11 cellular contexts compared by ENCODE assay signal in the genomic region with DNA sequence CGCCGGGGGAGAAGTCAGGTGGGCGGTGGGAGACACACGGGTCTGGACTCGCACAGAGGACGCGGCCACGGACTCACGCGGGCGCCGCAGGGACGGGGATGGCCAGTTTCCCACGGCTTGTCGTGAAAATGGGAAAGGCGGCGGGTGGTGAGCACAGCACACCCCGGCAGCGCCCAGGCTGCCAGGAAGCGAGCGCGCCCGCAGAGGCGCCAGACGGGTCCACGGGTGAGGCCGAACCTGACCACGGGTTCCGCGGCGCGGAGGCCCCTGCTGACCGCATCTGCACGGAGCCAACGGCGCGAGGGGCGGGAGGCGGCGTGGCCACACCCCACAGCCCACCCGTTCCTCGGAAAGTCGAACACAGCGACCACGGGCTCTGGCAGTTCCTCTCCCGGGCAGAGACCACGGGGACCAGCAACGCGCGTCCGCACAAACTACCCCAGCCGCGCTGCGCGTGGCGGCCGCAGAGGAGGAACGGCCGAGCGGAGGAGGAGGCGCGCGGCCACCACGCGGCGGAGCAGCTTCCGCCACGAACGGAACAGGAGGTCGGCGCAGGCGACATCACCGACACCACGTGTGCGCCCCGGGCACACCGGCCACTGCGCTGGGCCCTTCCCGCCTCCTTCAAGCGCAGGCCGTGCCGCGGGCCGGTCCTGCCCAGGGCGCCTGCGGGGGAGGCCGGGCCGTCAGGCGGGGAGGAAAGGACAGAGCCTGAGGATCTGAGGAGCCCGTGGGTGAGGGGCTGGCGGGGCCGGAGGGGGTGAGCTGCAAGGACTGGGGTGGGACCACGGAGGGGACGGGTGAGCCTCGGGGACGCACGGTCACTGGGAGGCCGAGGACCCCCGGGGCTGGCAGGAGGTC. TPM values are rescaled to one million over a fixed set of nuclear protein-coding genes. Genes with fewer than 3 reads are reported as not detected.
A peak's percentile ranks its signal among the peaks of the same experiment; 100 is the strongest.
DNase-seq lines count a peak whose midpoint lies in the region; ATAC-seq, FAIRE-seq and TF ChIP-seq lines count a peak whose summit lies in the region.
"Had no signal": no experiment of that assay in that cellular context is flagged by ENCODE, and none has a peak within 500 bp of the region (broad histone marks: within the 10 kb centered on the region; RNA-seq: fewer than 3 reads in every experiment).

No MANE protein-coding gene starts in this region.

- no peaks in the 10 kb centered on the region for H3K9me3 ChIP-seq in astrocyte (ENCODE audit: insufficient read depth, low read depth, low read length)
- H3K9me3 ChIP-seq in HepG2 (ENCODE audit: low read length), result no peaks in the 10 kb centered on the region
- no peaks in the 10 kb centered on the region for H3K9me3 ChIP-seq in tibial nerve

- peak; percentile 35 for DNase-seq in activated naive CD4-positive, alpha-beta T cell treated with anti-CD3 and anti-CD28 coated beads, Interleukin-2, amount 10 ng/mL, durations not matched to agents 7 days and 5 days
- no peak for DNase-seq in activated naive CD4-positive, alpha-beta T cell treated with Interleukin-2 at 50 U/mL for 16 hours
- no peak for DNase-seq in astrocyte (ENCODE audit: low read depth)
- no peak for DNase-seq in HepG2 (ENCODE audit: low spot score)
- DNase-seq in tibial nerve (ENCODE audit: low spot score in 2 of 2), result no peak
- DNase-seq in NAMALWA (ENCODE audit: low spot score), result no peak
- no peak for DNase-seq in kidney glomerular epithelial cell (lab: John Stamatoyannopoulos, UW)
- DNase-seq: activated gamma-delta T cell treated with Interleukin-2 at 50 U/mL for 16 hours had no signal

- BruUV-seq in HepG2 (replicated peaks; lab: Mats Ljungman, UMichigan), result no TSS peak

- H3K4me3 ChIP-seq in astrocyte (ENCODE audit: insufficient read depth, low read depth, low read length) (no peak overlapping the region), HepG2 (replicated peaks in 1 of 3; ENCODE audit: insufficient read depth in 1 of 3, low read depth in 2 of 3, low read length in 3 of 3) (no peak overlapping the region), tibial nerve (peak overlapping the region in 3 of 4 donors; percentile 16 to 33 (median 24))
- H3K4me3 ChIP-seq: SK-N-MC had no signal

- H3K9me3 Mint-ChIP-seq in activated naive CD4-positive, alpha-beta T cell treated with anti-CD3 and anti-CD28 coated beads, Interleukin-2, amount 10 ng/mL, durations not matched to agents 7 days and 5 days, result no peaks in the 10 kb centered on the region
- no peaks in the 10 kb centered on the region for H3K9me3 Mint-ChIP-seq in astrocyte (ENCODE audit: unreplicated experiment)

- H3K27me3 ChIP-seq in astrocyte (ENCODE audit: insufficient read depth, low read length) (no peaks in the 10 kb centered on the region), HepG2 (ENCODE audit: control insufficient read depth in 1 of 2, insufficient read depth in 2 of 2, low read length in 2 of 2) (no peaks in the 10 kb centered on the region; a peak in 1 of 5 replicates), tibial nerve (no peaks in the 10 kb centered on the region)

- H3K9ac ChIP-seq in astrocyte (ENCODE audit: low read length) (no peak overlapping the region), HepG2 (ENCODE audit: insufficient read depth, low read depth, low read length) (no peak overlapping the region)

- in situ Hi-C loops in HepG2 (cut with HindIII; ENCODE audit: extremely low pct_ligation_motif_present, low pct_unique_long_range_greater_than_20kb), result no loop called here

- H3K36me3 Mint-ChIP-seq in activated naive CD4-positive, alpha-beta T cell treated with anti-CD3 and anti-CD28 coated beads, Interleukin-2, amount 10 ng/mL, durations not matched to agents 7 days and 5 days, result peaks cover 4% of the 10 kb centered on the region
- no peaks in the 10 kb centered on the region for H3K36me3 Mint-ChIP-seq in astrocyte (ENCODE audit: low read depth, unreplicated experiment)

- no peaks in the 10 kb centered on the region for H3K27me3 Mint-ChIP-seq in activated naive CD4-positive, alpha-beta T cell treated with anti-CD3 and anti-CD28 coated beads, Interleukin-2, amount 10 ng/mL, durations not matched to agents 7 days and 5 days
- H3K27me3 Mint-ChIP-seq in astrocyte (ENCODE audit: low read depth, unreplicated experiment), result no peaks in the 10 kb centered on the region
- H3K27me3 Mint-ChIP-seq: progenitor cell of endocrine pancreas had no signal

- CTCF ChIA-PET in activated naive CD4-positive, alpha-beta T cell treated with anti-CD3 and anti-CD28 coated beads, Interleukin-2, amount 10 ng/mL, durations not matched to agents 7 days and 5 days (lab: Charles Lee), result no interaction called here
- CTCF ChIA-PET in HepG2 (lab: Yijun Ruan, JAX; ENCODE audit: low intra/inter-chr PET ratio, low total read pairs), result no interaction called here

- TF ChIP-seq CTCF in astrocyte (IDR thresholded peaks at IDR 0.05; ENCODE audit: insufficient read depth, low read depth, low read length) (no peak), HepG2 (CRISPR knock-in tag; IDR thresholded peaks at IDR 0.05) (no peak), tibial nerve (IDR thresholded peaks at IDR 0.05) (no peak)

- intact Hi-C loops in HepG2 (cut with micrococcal nuclease; ENCODE audit: unreplicated experiment), result no loop called here

- no peak for TF ChIP-seq RAD21 in HepG2 (CRISPR knock-in tag; IDR thresholded peaks at IDR 0.05)

- FAIRE-seq in astrocyte (lab: Jason Lieb, UNC) (no peak), HepG2 (lab: Jason Lieb, UNC) (no peak)

- H3K4me2 ChIP-seq in astrocyte (ENCODE audit: low read length), result peak overlapping the region; percentile 22
- no peak overlapping the region for H3K4me2 ChIP-seq in HepG2 (ENCODE audit: low read depth, low read length)

- peak overlapping the region; percentile 68 for H3K4me3 Mint-ChIP-seq in activated naive CD4-positive, alpha-beta T cell treated with anti-CD3 and anti-CD28 coated beads, Interleukin-2, amount 10 ng/mL, durations not matched to agents 7 days and 5 days
- H3K4me3 Mint-ChIP-seq in astrocyte (ENCODE audit: unreplicated experiment), result no peak overlapping the region

- POLR2A ChIA-PET in HepG2 (lab: Yijun Ruan, JAX), result no interaction called here

- H3K27ac ChIP-seq in astrocyte (ENCODE audit: low read depth, low read length) (no peak overlapping the region), HepG2 (ENCODE audit: extremely low read length, insufficient read depth, low read length) (no peak overlapping the region), tibial nerve (peak overlapping the region in 1 of 4 donors; percentile 4)
- H3K27ac ChIP-seq: SK-N-MC had no signal

- peaks cover 23% of the 10 kb centered on the region for H3K79me2 ChIP-seq in astrocyte (ENCODE audit: insufficient read depth, low read length)
- peaks cover 15% of the 10 kb centered on the region for H3K79me2 ChIP-seq in HepG2 (ENCODE audit: insufficient read depth, low read length)

- TF ChIP-seq POLR2A in HepG2 (IDR thresholded peaks at IDR 0.05; ENCODE audit: insufficient read depth in 1 of 2, low read depth in 2 of 2, low read length in 2 of 2) (no peak), tibial nerve (IDR thresholded peaks at IDR 0.05) (no peak)

- H3K4me1 ChIP-seq in astrocyte (ENCODE audit: insufficient read depth, low read length) (peaks cover 15% of the 10 kb centered on the region), HepG2 (ENCODE audit: insufficient read depth, low read length) (peaks cover 13% of the 10 kb centered on the region), tibial nerve (peaks cover 0 to 19% (median 10%) of the 10 kb centered on the region in 4 donors)

- ATAC-seq in HepG2 (no peak), HG03135 (IDR thresholded peaks at IDR 0.05; ENCODE audit: unreplicated experiment) (no peak)

- H2AFZ ChIP-seq in astrocyte (ENCODE audit: low read depth, low read length) (no peak overlapping the region), HepG2 (ENCODE audit: low read length) (no peak overlapping the region)

- TF ChIP-seq EP300 in HepG2 (IDR thresholded peaks at IDR 0.05; ENCODE audit: low read depth in 2 of 2, low read length in 2 of 2) (no peak), HepG2 (CRISPR knock-in tag; IDR thresholded peaks at IDR 0.05; ENCODE audit: borderline replicate concordance) (no peak), tibial nerve (IDR thresholded peaks at IDR 0.05) (no peak)

- H4K20me1 ChIP-seq in astrocyte (ENCODE audit: insufficient read depth, low read length) (peaks cover 6% of the 10 kb centered on the region), HepG2 (ENCODE audit: insufficient read depth, low read length) (no peaks in the 10 kb centered on the region)

- WGBS in HepG2 (ENCODE audit: low lambda C conversion rate), result 97% methylated on average over 96 of the region's 99 CpGs
- 85 to 92% methylated on average over 69 to 99 of the region's 99 CpGs for WGBS in tibial nerve, 2 donors

- peaks cover 19% of the 10 kb centered on the region for H3K4me1 Mint-ChIP-seq in activated naive CD4-positive, alpha-beta T cell treated with anti-CD3 and anti-CD28 coated beads, Interleukin-2, amount 10 ng/mL, durations not matched to agents 7 days and 5 days
- peaks cover 9% of the 10 kb centered on the region for H3K4me1 Mint-ChIP-seq in astrocyte (ENCODE audit: low read depth, unreplicated experiment)

- no peaks in the 10 kb centered on the region for H3K36me3 ChIP-seq in astrocyte (ENCODE audit: insufficient read depth, low read length)
- H3K36me3 ChIP-seq in HepG2 (replicated peaks in 1 of 2; ENCODE audit: control insufficient read depth in 1 of 2, insufficient read depth in 2 of 2, low read length in 2 of 2), result no peaks in the 10 kb centered on the region
- H3K36me3 ChIP-seq in tibial nerve, result peaks cover 0 to 18% (median 0%) of the 10 kb centered on the region in 3 donors

- no peak overlapping the region for H3K27ac Mint-ChIP-seq in activated naive CD4-positive, alpha-beta T cell treated with anti-CD3 and anti-CD28 coated beads, Interleukin-2, amount 10 ng/mL, durations not matched to agents 7 days and 5 days
- no peak overlapping the region for H3K27ac Mint-ChIP-seq in astrocyte (ENCODE audit: unreplicated experiment)
- H3K27ac Mint-ChIP-seq: progenitor cell of endocrine pancreas had no signal

RNA-seq across cellular contexts. Expression of a gene that starts 5.6 kb away (rescaled TPM):
- total RNA-seq in astrocyte (8.5 and 9.4 TPM in 2 replicates), HepG2 (2016; rRNA removed; fragmentation: Illumina TruSeq; extraction: Trizol) (1.3 and 2.7 TPM in 2 replicates), tibial nerve (10 to 100 TPM; 27.6 to 99.9 (median 55.2) TPM)
- 1.1 and 1.7 TPM in 2 replicates for total RNA-seq in HepG2 (2016; cell fraction: cytosol; rRNA removed; fragmentation: Illumina TruSeq; extraction: Trizol; ENCODE audit: low read depth)
- total RNA-seq in HepG2 (2016; cell fraction: insoluble cytoplasmic fraction; rRNA removed; fragmentation: Illumina TruSeq; extraction: Trizol), result 1.3 and 3.1 TPM in 2 replicates
- total RNA-seq in HepG2 (2016; cell fraction: membrane; rRNA removed; fragmentation: Illumina TruSeq; extraction: Trizol), result 1.6 and 2.4 TPM in 2 replicates
- 3.0 and 3.1 TPM in 2 replicates for total RNA-seq in HepG2 (2016; cell fraction: nucleus; rRNA removed; fragmentation: Illumina TruSeq; extraction: Trizol)
- polyA plus RNA-seq in HepG2 (2011; rRNA removed), result 4.8 and 9.1 TPM in 2 replicates
- 1.6 and 3.2 TPM in 2 replicates for polyA plus RNA-seq in HepG2 (2011; cell fraction: cytosol; rRNA removed)
- 82.5 and 82.6 TPM in 2 replicates for polyA plus RNA-seq in HepG2 (2011; cell fraction: nucleus; rRNA removed)
- 4.7 and 9.6 TPM in 2 replicates for polyA plus RNA-seq in HepG2 (2012)
- polyA plus RNA-seq in HepG2 (2016; cell fraction: cytosol; fragmentation: Illumina TruSeq; extraction: Trizol; ENCODE audit: low read depth), result 3.8 and 4.6 TPM in 2 replicates
- polyA plus RNA-seq in HepG2 (2016; cell fraction: insoluble cytoplasmic fraction; fragmentation: Illumina TruSeq; extraction: Trizol; ENCODE audit: low read depth), result 2.3 and 2.8 TPM in 2 replicates
- 5.3 and 6.7 TPM in 2 replicates for polyA plus RNA-seq in HepG2 (2016; cell fraction: membrane; fragmentation: Illumina TruSeq; extraction: Trizol; ENCODE audit: low read depth)
- 8.9 and 9.7 TPM in 2 replicates for polyA plus RNA-seq in HepG2 (2016; cell fraction: nucleus; fragmentation: Illumina TruSeq; extraction: Trizol; ENCODE audit: insufficient read depth, low read depth)
- 3.4 and 4.2 TPM in 2 replicates for polyA minus RNA-seq in HepG2 (2011; rRNA and poly(A)+ RNA removed; ENCODE audit: low replicate concordance)
- 0.62 and 2.6 TPM in 2 replicates for polyA minus RNA-seq in HepG2 (2011; cell fraction: cytosol; rRNA and poly(A)+ RNA removed)
- 6.6 and 9.0 TPM in 2 replicates for polyA minus RNA-seq in HepG2 (2011; cell fraction: nucleus; rRNA and poly(A)+ RNA removed)

RNA-seq across cellular contexts. Expression of a gene that starts 5.8 kb away (rescaled TPM):
- total RNA-seq in astrocyte, result 0.50 and 0.84 TPM in 2 replicates
- 0.63 and 1.2 TPM in 2 replicates for total RNA-seq in HepG2 (2016; rRNA removed; fragmentation: Illumina TruSeq; extraction: Trizol)
- total RNA-seq in HepG2 (2016; cell fraction: cytosol; rRNA removed; fragmentation: Illumina TruSeq; extraction: Trizol; ENCODE audit: low read depth), result 0.81 and 1.1 TPM in 2 replicates
- total RNA-seq in HepG2 (2016; cell fraction: insoluble cytoplasmic fraction; rRNA removed; fragmentation: Illumina TruSeq; extraction: Trizol), result 0.82 and 1.9 TPM in 2 replicates
- total RNA-seq in HepG2 (2016; cell fraction: membrane; rRNA removed; fragmentation: Illumina TruSeq; extraction: Trizol), result 0.46 and 1.00 TPM in 2 replicates
- 1.6 and 2.0 TPM in 2 replicates for total RNA-seq in HepG2 (2016; cell fraction: nucleus; rRNA removed; fragmentation: Illumina TruSeq; extraction: Trizol)
- 0.78 and 2.1 TPM in 2 replicates for polyA plus RNA-seq in HepG2 (2011; rRNA removed)
- 0.53 and 1.0 TPM in 2 replicates for polyA plus RNA-seq in HepG2 (2011; cell fraction: cytosol; rRNA removed)
- 17.1 and 17.5 TPM in 2 replicates for polyA plus RNA-seq in HepG2 (2011; cell fraction: nucleus; rRNA removed)
- 0.76 and 1.0 TPM in 2 replicates for polyA plus RNA-seq in HepG2 (2012)
- 0.60 and 0.67 TPM in 2 replicates for polyA plus RNA-seq in HepG2 (2016; cell fraction: cytosol; fragmentation: Illumina TruSeq; extraction: Trizol; ENCODE audit: low read depth)
- 0.39 and 0.46 TPM in 2 replicates for polyA plus RNA-seq in HepG2 (2016; cell fraction: insoluble cytoplasmic fraction; fragmentation: Illumina TruSeq; extraction: Trizol; ENCODE audit: low read depth)
- 0.44 and 0.56 TPM in 2 replicates for polyA plus RNA-seq in HepG2 (2016; cell fraction: membrane; fragmentation: Illumina TruSeq; extraction: Trizol; ENCODE audit: low read depth)
- polyA plus RNA-seq in HepG2 (2016; cell fraction: nucleus; fragmentation: Illumina TruSeq; extraction: Trizol; ENCODE audit: insufficient read depth, low read depth), result 3.7 and 3.8 TPM in 2 replicates
- 0.44 and 0.61 TPM in 2 replicates for polyA minus RNA-seq in HepG2 (2011; rRNA and poly(A)+ RNA removed; ENCODE audit: low replicate concordance)
- polyA minus RNA-seq in HepG2 (2011; cell fraction: cytosol; rRNA and poly(A)+ RNA removed), result 0.44 TPM in 1 of 2 replicates, not detected in the other
- 1.8 and 3.4 TPM in 2 replicates for polyA minus RNA-seq in HepG2 (2011; cell fraction: nucleus; rRNA and poly(A)+ RNA removed)
- 10 to 100 TPM in 2 of 4 donors, 1 to 10 TPM in 2; 6.3 to 11.4 (median 10.1) TPM for total RNA-seq in tibial nerve

RNA-seq across cellular contexts. Expression of a gene that starts 23.8 kb away (rescaled TPM):
- 0.11 TPM in 1 of 2 replicates, not detected in the other for total RNA-seq in astrocyte
- 0.21 and 0.44 TPM in 2 replicates for total RNA-seq in HepG2 (2016; rRNA removed; fragmentation: Illumina TruSeq; extraction: Trizol)
- total RNA-seq in HepG2 (2016; cell fraction: cytosol; rRNA removed; fragmentation: Illumina TruSeq; extraction: Trizol; ENCODE audit: low read depth), result 0.09 and 0.20 TPM in 2 replicates
- 0.33 and 0.43 TPM in 2 replicates for total RNA-seq in HepG2 (2016; cell fraction: insoluble cytoplasmic fraction; rRNA removed; fragmentation: Illumina TruSeq; extraction: Trizol)
- 0.21 and 0.37 TPM in 2 replicates for total RNA-seq in HepG2 (2016; cell fraction: membrane; rRNA removed; fragmentation: Illumina TruSeq; extraction: Trizol)
- 0.28 and 0.34 TPM in 2 replicates for total RNA-seq in HepG2 (2016; cell fraction: nucleus; rRNA removed; fragmentation: Illumina TruSeq; extraction: Trizol)
- polyA plus RNA-seq in HepG2 (2011; rRNA removed), result 0.26 and 0.38 TPM in 2 replicates
- 0.21 and 0.30 TPM in 2 replicates for polyA plus RNA-seq in HepG2 (2011; cell fraction: cytosol; rRNA removed)
- polyA plus RNA-seq in HepG2 (2011; cell fraction: nucleus; rRNA removed), result 3.0 and 3.2 TPM in 2 replicates
- polyA plus RNA-seq in HepG2 (2012), result 0.35 and 0.44 TPM in 2 replicates
- polyA plus RNA-seq in HepG2 (2016; cell fraction: cytosol; fragmentation: Illumina TruSeq; extraction: Trizol; ENCODE audit: low read depth), result 0.05 and 0.14 TPM in 2 replicates
- polyA plus RNA-seq in HepG2 (2016; cell fraction: insoluble cytoplasmic fraction; fragmentation: Illumina TruSeq; extraction: Trizol; ENCODE audit: low read depth), result 0.25 TPM in 1 of 2 replicates, not detected in the other
- 0.08 and 0.15 TPM in 2 replicates for polyA plus RNA-seq in HepG2 (2016; cell fraction: membrane; fragmentation: Illumina TruSeq; extraction: Trizol; ENCODE audit: low read depth)
- 0.79 and 0.97 TPM in 2 replicates for polyA plus RNA-seq in HepG2 (2016; cell fraction: nucleus; fragmentation: Illumina TruSeq; extraction: Trizol; ENCODE audit: insufficient read depth, low read depth)
- 0.26 TPM in 1 of 2 replicates, not detected in the other for polyA minus RNA-seq in HepG2 (2011; rRNA and poly(A)+ RNA removed; ENCODE audit: low replicate concordance)
- not detected in 2 replicates for polyA minus RNA-seq in HepG2 (2011; cell fraction: cytosol; rRNA and poly(A)+ RNA removed)
- polyA minus RNA-seq in HepG2 (2011; cell fraction: nucleus; rRNA and poly(A)+ RNA removed), result 0.26 and 0.37 TPM in 2 replicates
- not detected for total RNA-seq in tibial nerve

RNA-seq across cellular contexts. Expression of a gene that starts 41.7 kb away (rescaled TPM):
- 48.8 and 50.5 TPM in 2 replicates for total RNA-seq in astrocyte
- total RNA-seq in HepG2 (2016; rRNA removed; fragmentation: Illumina TruSeq; extraction: Trizol), result 38.3 and 44.3 TPM in 2 replicates
- total RNA-seq in HepG2 (2016; cell fraction: cytosol; rRNA removed; fragmentation: Illumina TruSeq; extraction: Trizol; ENCODE audit: low read depth), result 35.6 and 45.0 TPM in 2 replicates
- total RNA-seq in HepG2 (2016; cell fraction: insoluble cytoplasmic fraction; rRNA removed; fragmentation: Illumina TruSeq; extraction: Trizol), result 31.9 and 43.2 TPM in 2 replicates
- 88.7 and 95.2 TPM in 2 replicates for total RNA-seq in HepG2 (2016; cell fraction: membrane; rRNA removed; fragmentation: Illumina TruSeq; extraction: Trizol)
- total RNA-seq in HepG2 (2016; cell fraction: nucleus; rRNA removed; fragmentation: Illumina TruSeq; extraction: Trizol), result 47.8 and 56.5 TPM in 2 replicates
- polyA plus RNA-seq in HepG2 (2011; rRNA removed), result 183 and 271 TPM in 2 replicates
- polyA plus RNA-seq in HepG2 (2011; cell fraction: cytosol; rRNA removed), result 147 and 184 TPM in 2 replicates
- 1,153 and 1,227 TPM in 2 replicates for polyA plus RNA-seq in HepG2 (2011; cell fraction: nucleus; rRNA removed)
- 143 and 184 TPM in 2 replicates for polyA plus RNA-seq in HepG2 (2012)
- polyA plus RNA-seq in HepG2 (2016; cell fraction: cytosol; fragmentation: Illumina TruSeq; extraction: Trizol; ENCODE audit: low read depth), result 80.1 and 97.0 TPM in 2 replicates
- 62.3 and 80.0 TPM in 2 replicates for polyA plus RNA-seq in HepG2 (2016; cell fraction: insoluble cytoplasmic fraction; fragmentation: Illumina TruSeq; extraction: Trizol; ENCODE audit: low read depth)
- 159 and 160 TPM in 2 replicates for polyA plus RNA-seq in HepG2 (2016; cell fraction: membrane; fragmentation: Illumina TruSeq; extraction: Trizol; ENCODE audit: low read depth)
- 179 and 193 TPM in 2 replicates for polyA plus RNA-seq in HepG2 (2016; cell fraction: nucleus; fragmentation: Illumina TruSeq; extraction: Trizol; ENCODE audit: insufficient read depth, low read depth)
- polyA minus RNA-seq in HepG2 (2011; rRNA and poly(A)+ RNA removed; ENCODE audit: low replicate concordance), result 64.9 and 155 TPM in 2 replicates
- 76.5 and 105 TPM in 2 replicates for polyA minus RNA-seq in HepG2 (2011; cell fraction: cytosol; rRNA and poly(A)+ RNA removed)
- polyA minus RNA-seq in HepG2 (2011; cell fraction: nucleus; rRNA and poly(A)+ RNA removed), result 147 and 159 TPM in 2 replicates
- total RNA-seq in tibial nerve, result 100 to 1,000 TPM; 219 to 297 (median 270) TPM

Comparison
In these comparisons a context has a peak if more than half of its experiments do, and no peak if none do; other contexts are left out.
1. H3K4me3 ChIP-seq: peak in tibial nerve (3 of 4); none in astrocyte (single experiment) and HepG2 (0 of 3).